ENCODE assay signal across 8 cellular contexts in the genomic region with DNA sequence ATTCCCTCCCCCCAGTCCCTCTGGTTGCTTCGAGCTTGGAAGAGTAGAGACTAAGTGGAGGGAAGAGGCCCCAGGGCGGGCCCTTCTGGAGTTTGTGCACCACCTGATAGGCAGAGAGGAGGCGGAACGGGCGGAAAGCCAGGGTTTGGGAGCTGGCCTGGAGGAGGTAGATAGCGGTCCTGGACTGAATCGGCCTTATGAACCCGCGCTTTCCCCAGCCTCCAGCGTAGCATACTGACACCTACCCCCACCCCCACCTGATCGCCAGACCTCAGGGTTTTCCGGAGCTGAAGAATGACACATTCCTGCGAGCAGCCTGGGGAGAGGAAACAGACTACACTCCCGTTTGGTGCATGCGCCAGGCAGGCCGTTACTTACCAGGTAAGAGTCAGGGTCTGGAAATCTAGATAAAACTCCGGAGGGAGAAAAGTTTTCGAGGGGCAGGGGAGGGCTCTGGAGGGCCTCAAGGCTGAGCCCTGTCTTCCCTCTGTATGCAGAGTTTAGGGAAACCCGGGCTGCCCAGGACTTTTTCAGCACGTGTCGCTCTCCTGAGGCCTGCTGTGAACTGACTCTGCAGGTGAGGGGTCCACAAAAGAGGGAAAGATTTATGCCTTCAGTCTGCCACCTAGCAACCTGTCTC. TPM values are rescaled to one million over a fixed set of nuclear protein-coding genes. Genes with fewer than 3 reads are reported as not detected.
DNase-seq lines count a peak whose midpoint lies in the region; ATAC-seq, FAIRE-seq and TF ChIP-seq lines count a peak whose summit lies in the region.

No MANE protein-coding gene starts in this region.

- H3K4me1 Mint-ChIP-seq in stimulated activated memory B cell treated with anti-CD40 and anti-IgM and Interleukin-4, amounts not matched to agents 10 μg/mL and 1 μg/mL and 100 μg/mL, for 72 hours = peaks cover 55% of the 10 kb centered on the region

- H3K18ac ChIP-seq in H1 (ENCODE audit: extremely low read depth, low read length) (no peak overlapping the region), mesenchymal stem cell (ENCODE audit: low read depth in 1 of 2, low read length in 2 of 2) (peak overlapping the region; percentile 41 to 56)

- 17% methylated on average over 19 of the region's 21 CpGs; no CpG with 5 or more reads in 1 of the 2 experiments for WGBS in H1 (ENCODE audit: extremely low coverage in 1 of 2, insufficient coverage in 1 of 2, insufficient read length in 1 of 2, insufficient replicate concordance in 2 of 2, low coverage in 1 of 2, low lambda C conversion rate in 2 of 2, missing lambda C conversion rate in 1 of 2), 2 experiments
- 7% methylated on average over 16 of the region's 21 CpGs for WGBS in mesenchymal stem cell

- TF ChIP-seq CTCF in H1 (IDR thresholded peaks at IDR 0.05; ENCODE audit: control extremely low read depth in 1 of 3, insufficient read depth in 1 of 3, low read depth in 1 of 3, low read length in 3 of 3) = no peak

- H3K4me3 ChIP-seq in H1 (ENCODE audit: extremely low read depth in 1 of 4, insufficient read depth in 2 of 4, low read depth in 3 of 4, low read length in 4 of 4) (peak overlapping the region; percentile 58 to 89 (median 68)), mesenchymal stem cell (ENCODE audit: insufficient read depth in 1 of 2, low read depth in 1 of 2, low read length in 2 of 2) (peak overlapping the region; percentile 53 to 90)

- H3K4me1 ChIP-seq in H1 (replicated peaks in 1 of 4; ENCODE audit: control insufficient read depth in 3 of 4, insufficient read depth in 4 of 4, low read length in 3 of 4) (peaks cover 5 to 10% (median 6%) of the 10 kb centered on the region in 4 experiments; a peak in 6 of 7 replicates), mesenchymal stem cell (ENCODE audit: control insufficient read depth, insufficient read depth, low read depth, low read length) (peaks cover 28% of the 10 kb centered on the region)

- CTCF ChIA-PET in H1 (lab: Charles Lee; ENCODE audit: partially characterized antibody) = interaction anchor here (0.6 to 15.4 kb wide), 14 partner anchors 18 to 480 kb away, joined by 3 to 424 read pairs (median 9); a partner anchor contains a TSS

- no peak overlapping the region for H3K23ac ChIP-seq in H1 (ENCODE audit: insufficient read length)
- no peak overlapping the region for H3K23ac ChIP-seq in mesenchymal stem cell (ENCODE audit: low read length in 2 of 2)

- H3K79me1 ChIP-seq in H1 (ENCODE audit: low read depth, low read length) (no peaks in the 10 kb centered on the region), mesenchymal stem cell (replicated peaks; ENCODE audit: low read length, poor library complexity, severe bottlenecking) (peaks cover 35% of the 10 kb centered on the region)

- H2BK5ac ChIP-seq in H1 (ENCODE audit: low read depth, low read length) (no peak overlapping the region), mesenchymal stem cell (ENCODE audit: low read depth, low read length, poor library complexity, severe bottlenecking) (no peak overlapping the region)

- H3K36me3 Mint-ChIP-seq in stimulated activated memory B cell treated with anti-CD40 and anti-IgM and Interleukin-4, amounts not matched to agents 10 μg/mL and 1 μg/mL and 100 μg/mL, for 72 hours = peaks cover 30% of the 10 kb centered on the region

- no peak overlapping the region for H3K56ac ChIP-seq in H1 (replicated peaks; ENCODE audit: insufficient read length, low read depth, low read length)

- H2BK12ac ChIP-seq in H1 (ENCODE audit: low read depth, low read length) (no peak overlapping the region; the same call in 1 of the 2 replicates), mesenchymal stem cell (ENCODE audit: low read length in 2 of 2) (no peak overlapping the region)

- peak overlapping the region; percentile 92 for H3K27ac Mint-ChIP-seq in stimulated activated memory B cell treated with anti-CD40 and anti-IgM and Interleukin-4, amounts not matched to agents 10 μg/mL and 1 μg/mL and 100 μg/mL, for 72 hours

- H3K14ac ChIP-seq in H1 (ENCODE audit: insufficient read length) (no peak overlapping the region), mesenchymal stem cell (ENCODE audit: low read length in 2 of 2) (no peak overlapping the region)

- POLR2A ChIA-PET in H1 (lab: Charles Lee; ENCODE audit: partially characterized antibody) = interaction anchor here (0.5 to 3.8 kb wide), 28 partner anchors 10 to 542 kb away, joined by 3 to 31 read pairs (median 4); a partner anchor contains a TSS

- H4K91ac ChIP-seq in H1 (replicated peaks; ENCODE audit: insufficient read length, low read length) (no peak overlapping the region), mesenchymal stem cell (ENCODE audit: low read length) (no peak overlapping the region)

- no peak for TF ChIP-seq EP300 in H1 (IDR thresholded peaks at IDR 0.05; ENCODE audit: borderline replicate concordance in 1 of 2, low read depth in 2 of 2, low read length in 2 of 2)

- H3K27ac ChIP-seq in H1 (ENCODE audit: low read depth, low read length) (no peak overlapping the region), mesenchymal stem cell (ENCODE audit: low read length, poor library complexity, severe bottlenecking) (peak overlapping the region; percentile 82)

- peak overlapping the region; percentile 0 for H4K8ac ChIP-seq in H1 (ENCODE audit: extremely low read depth, insufficient read depth, low read length)
- peak overlapping the region; percentile 38 for H4K8ac ChIP-seq in mesenchymal stem cell (ENCODE audit: low read length)

- no peak for TF ChIP-seq RAD21 in H1 (IDR thresholded peaks at IDR 0.05 in 1 of 2, conservative IDR thresholded peaks at IDR 0.05 in 1 of 2; ENCODE audit: low read depth in 2 of 2, low read length in 2 of 2)

- H3K9me3 ChIP-seq in H1 (ENCODE audit: insufficient read depth in 2 of 2, low read depth in 1 of 2, low read length in 1 of 2) (no peaks in the 10 kb centered on the region), mesenchymal stem cell (ENCODE audit: control insufficient read depth, low read length) (no peaks in the 10 kb centered on the region)

- H4K5ac ChIP-seq in H1 (ENCODE audit: insufficient read length, low read depth, low read length) = no peak overlapping the region

- H4K20me1 ChIP-seq in H1 (replicated peaks in 1 of 2; ENCODE audit: control insufficient read depth in 1 of 2, insufficient read depth in 2 of 2, low read length in 2 of 2) = peaks cover 0 to 7% of the 10 kb centered on the region in 2 experiments

- H3K23me2 ChIP-seq in H1 (ENCODE audit: low read depth, low read length) = peaks cover 10% of the 10 kb centered on the region

- FAIRE-seq in H1 (lab: Jason Lieb, UNC) (no peak), GM12892 (lab: Jason Lieb, UNC) (no peak)

- no peak overlapping the region for H2BK15ac ChIP-seq in H1 (ENCODE audit: low read length)
- H2BK15ac ChIP-seq in mesenchymal stem cell (ENCODE audit: low read depth, poor library complexity, severe bottlenecking) = no peak overlapping the region

- H3K36me3 ChIP-seq in H1 (ENCODE audit: control insufficient read depth in 2 of 4, insufficient read depth in 4 of 4, low read length in 3 of 4) (peaks cover 0 to 11% (median 3%) of the 10 kb centered on the region in 4 experiments; a peak in 3 of 8 replicates), mesenchymal stem cell (ENCODE audit: control insufficient read depth in 1 of 2, insufficient read depth in 2 of 2, low read depth in 1 of 2, low read length in 2 of 2) (peaks cover 36 to 49% of the 10 kb centered on the region in 2 experiments)

- TF ChIP-seq POLR2A in H1 (IDR thresholded peaks at IDR 0.05; ENCODE audit: control extremely low read depth in 1 of 2, low read depth in 2 of 2, low read length in 2 of 2) = no peak
- TF ChIP-seq POLR2A in GM12892 (IDR thresholded peaks at IDR 0.05; ENCODE audit: low read depth, low read length) = no peak

- ATAC-seq in stimulated activated memory B cell treated with anti-CD40 and anti-IgM and Interleukin-4, amounts not matched to agents 10 μg/mL and 1 μg/mL and 100 μg/mL, for 72 hours = no peak
- ATAC-seq in GM21367 (IDR thresholded peaks at IDR 0.05; ENCODE audit: unreplicated experiment) = no peak

- H3K27me3 ChIP-seq in H1 (replicated peaks in 1 of 4; ENCODE audit: control insufficient read depth in 3 of 4, extremely low read depth in 1 of 4, insufficient read depth in 3 of 4, low read length in 3 of 4) = no peaks in the 10 kb centered on the region
- H3K27me3 ChIP-seq in mesenchymal stem cell (ENCODE audit: control insufficient read depth in 1 of 2, insufficient read depth in 1 of 2, low read length in 2 of 2) = no peaks in the 10 kb centered on the region

- no peaks in the 10 kb centered on the region; a peak in 1 of 4 replicates for H3K79me2 ChIP-seq in H1 (ENCODE audit: control insufficient read depth in 1 of 2, insufficient read depth in 2 of 2, low read length in 2 of 2)

- H3K27me3 Mint-ChIP-seq in stimulated activated memory B cell treated with anti-CD40 and anti-IgM and Interleukin-4, amounts not matched to agents 10 μg/mL and 1 μg/mL and 100 μg/mL, for 72 hours = no peaks in the 10 kb centered on the region

- H2AK5ac ChIP-seq in H1 (ENCODE audit: low read depth, low read length) (no peak overlapping the region), mesenchymal stem cell (ENCODE audit: low read length, severe bottlenecking) (no peak overlapping the region)

- no peak overlapping the region for H3K4ac ChIP-seq in H1 (replicated peaks; ENCODE audit: insufficient read length, low read depth, low read length)
- peak overlapping the region in 1 of 2 experiments; percentile 61 for H3K4ac ChIP-seq in mesenchymal stem cell (ENCODE audit: low read depth in 1 of 2, low read length in 2 of 2)

- DNase-seq in GM04503 (ENCODE audit: low read depth) (peak; percentile 18), NCI-H1105 (lab: John Stamatoyannopoulos, UW) (peak; percentile 54), H1 (ENCODE audit: low read depth in 1 of 2, low spot score in 2 of 2) (peak in 1 of 2 experiments; percentile 58), mesenchymal stem cell (peak; percentile 69), GM12892 (ENCODE audit: insufficient read length) (no peak)
- DNase-seq in activated CD4-positive, alpha-beta T cell treated with anti-CD3 and anti-CD28 coated beads for 48 hours = peak; percentile 69

- peak overlapping the region; percentile 0 to 51 (median 45); a peak in 5 of 7 replicates for H3K9ac ChIP-seq in H1 (replicated peaks in 1 of 4; ENCODE audit: extremely low read depth in 1 of 4, low read depth in 3 of 4, low read length in 3 of 4)
- peak overlapping the region; percentile 98 for H3K9ac ChIP-seq in mesenchymal stem cell (ENCODE audit: low read length)

- peak overlapping the region; percentile 60 for H2AFZ ChIP-seq in H1 (ENCODE audit: low read length)
- H2AFZ ChIP-seq in mesenchymal stem cell (ENCODE audit: low read depth, low read length) = peak overlapping the region; percentile 72

- no peak overlapping the region for H2BK120ac ChIP-seq in H1 (replicated peaks; ENCODE audit: low read depth, low read length)
- peak overlapping the region; percentile 19 for H2BK120ac ChIP-seq in mesenchymal stem cell (ENCODE audit: low read depth, low read length)

- H2BK20ac ChIP-seq in H1 (ENCODE audit: low read length) = no peak overlapping the region

- H3K4me2 ChIP-seq in H1 (ENCODE audit: insufficient read depth in 1 of 2, low read depth in 2 of 2, low read length in 2 of 2) (peak overlapping the region; percentile 79 to 83), mesenchymal stem cell (ENCODE audit: low read length, poor library complexity, severe bottlenecking) (peak overlapping the region; percentile 79)

- no peaks in the 10 kb centered on the region for H3K9me3 Mint-ChIP-seq in stimulated activated memory B cell treated with anti-CD40 and anti-IgM and Interleukin-4, amounts not matched to agents 10 μg/mL and 1 μg/mL and 100 μg/mL, for 72 hours

- peak overlapping the region; percentile 82 for H3K4me3 Mint-ChIP-seq in stimulated activated memory B cell treated with anti-CD40 and anti-IgM and Interleukin-4, amounts not matched to agents 10 μg/mL and 1 μg/mL and 100 μg/mL, for 72 hours

RNA-seq across cellular contexts. Expression of a gene that starts 0.7 kb away (rescaled TPM):
- 86.6 TPM in 2 replicates for total RNA-seq in H1 (2021; fragmentation: NEBNext Ultra II Directional; extraction: Animal tissue kit (Norgen Biotek cat#: 25700))
- polyA plus RNA-seq in H1 (2011; rRNA removed) = 210 and 220 TPM in 2 replicates
- polyA plus RNA-seq in H1 (2011; cell fraction: cytosol; rRNA removed) = 197 TPM
- 231 TPM for polyA plus RNA-seq in H1 (2011; cell fraction: nucleus; rRNA removed)
- 81.1 to 107 TPM (median 105 TPM) in 4 replicates for polyA plus RNA-seq in H1 (2012, experiment 1 of 2)
- 151 TPM for polyA plus RNA-seq in H1 (2012, experiment 2 of 2)
- polyA plus RNA-seq in H1 (2013, experiment 1 of 2) = 73.5 TPM
- polyA plus RNA-seq in H1 (2013, experiment 2 of 2) = 69.4 TPM
- 111 and 119 TPM in 2 replicates for polyA minus RNA-seq in H1 (2011; rRNA and poly(A)+ RNA removed)
- polyA minus RNA-seq in H1 (2011; cell fraction: cytosol; rRNA and poly(A)+ RNA removed) = 44.8 TPM
- polyA minus RNA-seq in H1 (2011; cell fraction: nucleus; rRNA and poly(A)+ RNA removed) = 58.1 TPM
- polyA plus RNA-seq in mesenchymal stem cell (2013, experiment 1 of 2) = 119 TPM
- 119 TPM for polyA plus RNA-seq in mesenchymal stem cell (2013, experiment 2 of 2)
- 64.0 TPM for polyA plus RNA-seq in GM12892 (2012; ENCODE audit: missing spikeins)

RNA-seq across cellular contexts. Expression of a gene that starts 1.6 kb away (rescaled TPM):
- total RNA-seq in H1 (2021; fragmentation: NEBNext Ultra II Directional; extraction: Animal tissue kit (Norgen Biotek cat#: 25700)) = 31.1 and 32.9 TPM in 2 replicates
- 51.6 and 52.7 TPM in 2 replicates for polyA plus RNA-seq in H1 (2011; rRNA removed)
- polyA plus RNA-seq in H1 (2011; cell fraction: cytosol; rRNA removed) = 36.1 TPM
- 54.0 TPM for polyA plus RNA-seq in H1 (2011; cell fraction: nucleus; rRNA removed)
- 31.5 to 38.4 TPM (median 36.8 TPM) in 4 replicates for polyA plus RNA-seq in H1 (2012, experiment 1 of 2)
- 40.8 TPM for polyA plus RNA-seq in H1 (2012, experiment 2 of 2)
- 23.2 TPM for polyA plus RNA-seq in H1 (2013, experiment 1 of 2)
- 22.1 TPM for polyA plus RNA-seq in H1 (2013, experiment 2 of 2)
- polyA minus RNA-seq in H1 (2011; rRNA and poly(A)+ RNA removed) = 48.2 and 48.8 TPM in 2 replicates
- 21.4 TPM for polyA minus RNA-seq in H1 (2011; cell fraction: cytosol; rRNA and poly(A)+ RNA removed)
- 14.6 TPM for polyA minus RNA-seq in H1 (2011; cell fraction: nucleus; rRNA and poly(A)+ RNA removed)
- 33.1 TPM for polyA plus RNA-seq in mesenchymal stem cell (2013, experiment 1 of 2)
- 32.6 TPM for polyA plus RNA-seq in mesenchymal stem cell (2013, experiment 2 of 2)
- polyA plus RNA-seq in GM12892 (2012; ENCODE audit: missing spikeins) = 15.6 TPM

RNA-seq across cellular contexts. Expression of a gene that starts 26.4 kb away (rescaled TPM):
- 31.2 and 34.5 TPM in 2 replicates for total RNA-seq in H1 (2021; fragmentation: NEBNext Ultra II Directional; extraction: Animal tissue kit (Norgen Biotek cat#: 25700))
- polyA plus RNA-seq in H1 (2011; rRNA removed) = 11.9 and 19.1 TPM in 2 replicates
- 28.2 TPM for polyA plus RNA-seq in H1 (2011; cell fraction: cytosol; rRNA removed)
- 7.4 TPM for polyA plus RNA-seq in H1 (2011; cell fraction: nucleus; rRNA removed)
- polyA plus RNA-seq in H1 (2012, experiment 1 of 2) = 27.6 to 34.4 TPM (median 29.1 TPM) in 4 replicates
- 4.4 TPM for polyA plus RNA-seq in H1 (2012, experiment 2 of 2)
- polyA plus RNA-seq in H1 (2013, experiment 1 of 2) = 24.1 TPM
- polyA plus RNA-seq in H1 (2013, experiment 2 of 2) = 24.9 TPM
- 24.6 and 30.0 TPM in 2 replicates for polyA minus RNA-seq in H1 (2011; rRNA and poly(A)+ RNA removed)
- polyA minus RNA-seq in H1 (2011; cell fraction: cytosol; rRNA and poly(A)+ RNA removed) = 13.4 TPM
- 28.6 TPM for polyA minus RNA-seq in H1 (2011; cell fraction: nucleus; rRNA and poly(A)+ RNA removed)
- polyA plus RNA-seq in mesenchymal stem cell (2013, experiment 1 of 2) = 22.2 TPM
- polyA plus RNA-seq in mesenchymal stem cell (2013, experiment 2 of 2) = 22.1 TPM
- polyA plus RNA-seq in GM12892 (2012; ENCODE audit: missing spikeins) = 36.3 TPM
